Comparison of ENCODE assay signal across 1 cellular context in genomic region chr6:108578595-108579038, GRCh38.
A peak's percentile ranks its signal among the peaks of the same experiment; 100 is the strongest.
TF ChIP-seq lines count a peak whose summit lies in the region.

No MANE protein-coding gene starts in this region.

TF ChIP-seq in K562, 482 proteins besides CTCF, POLR2A, EP300 and RAD21 (continued from another document and continues in another):
- no peak for TF ChIP-seq SNAPC5 (CRISPR knock-in tag; IDR thresholded peaks at IDR 0.05)
- no peak for TF ChIP-seq ZFX (CRISPR knock-in tag; IDR thresholded peaks at IDR 0.05)
- TF ChIP-seq TCF3 (CRISPR knock-in tag; IDR thresholded peaks at IDR 0.05) = peak; percentile 96
- no peak for TF ChIP-seq ZNF717 (CRISPR knock-in tag; IDR thresholded peaks at IDR 0.05)
- TF ChIP-seq FOXO4 (CRISPR knock-in tag; IDR thresholded peaks at IDR 0.05) = no peak
- TF ChIP-seq TARDBP (IDR thresholded peaks at IDR 0.05) = no peak
- TF ChIP-seq MECOM (CRISPR knock-in tag; IDR thresholded peaks at IDR 0.05) = peak; percentile 92
- TF ChIP-seq PRPF4 (IDR thresholded peaks at IDR 0.05; ENCODE audit: insufficient read depth, low read depth, low read length, poor library complexity, severe bottlenecking) = no peak
- TF ChIP-seq HNRNPH1 (optimal IDR thresholded peaks at IDR 0.05; ENCODE audit: low read depth, low read length) = no peak
- no peak for TF ChIP-seq HNRNPK (IDR thresholded peaks at IDR 0.05; ENCODE audit: low read depth, low read length, poor library complexity, severe bottlenecking)
- no peak for TF ChIP-seq TSHZ1 (CRISPR knock-in tag; IDR thresholded peaks at IDR 0.05)
- no peak for TF ChIP-seq ZNF23 (CRISPR knock-in tag; IDR thresholded peaks at IDR 0.05)
- TF ChIP-seq RBM15 (IDR thresholded peaks at IDR 0.05; ENCODE audit: insufficient read depth, low read length) = no peak
- TF ChIP-seq XRCC5 (IDR thresholded peaks at IDR 0.05; ENCODE audit: low read depth, low read length) = no peak
- no peak for TF ChIP-seq ERF (CRISPR knock-in tag; IDR thresholded peaks at IDR 0.05)
- TF ChIP-seq FOXJ2 (tag; IDR thresholded peaks at IDR 0.05) = 0 out of 2 replicates have a peak, but pooled peaks have one; percentile 45
- TF ChIP-seq CBFA2T2 (conservative IDR thresholded peaks at IDR 0.05) = peak; percentile 96
- TF ChIP-seq WHSC1 (IDR thresholded peaks at IDR 0.05; ENCODE audit: low read length) = no peak
- no peak for TF ChIP-seq BRD4 (IDR thresholded peaks at IDR 0.05)
- no peak for TF ChIP-seq ZNF780A (CRISPR knock-in tag; IDR thresholded peaks at IDR 0.05)
- peak; percentile 75; the same call in 1 of the 2 replicates for TF ChIP-seq ELF4 (CRISPR knock-in tag; IDR thresholded peaks at IDR 0.05)
- TF ChIP-seq STAT6 (CRISPR knock-in tag; IDR thresholded peaks at IDR 0.05) = no peak
- peak; percentile 91 for TF ChIP-seq LEF1 (IDR thresholded peaks at IDR 0.05)
- TF ChIP-seq HDAC8 (tag; IDR thresholded peaks at IDR 0.05) = no peak
- peak; percentile 91 for TF ChIP-seq KLF16 (IDR thresholded peaks at IDR 0.05)
- TF ChIP-seq GTF2B (IDR thresholded peaks at IDR 0.05; ENCODE audit: extremely low read depth, insufficient read length) = no peak
- no peak for TF ChIP-seq RB1 (IDR thresholded peaks at IDR 0.05; ENCODE audit: low read depth)
- peak in 1 of 3 experiments; percentile 62; a peak in 1 of 6 replicates for TF ChIP-seq ZBTB11 (CRISPR knock-in tag; IDR thresholded peaks at IDR 0.05)
- no peak for TF ChIP-seq ZBTB5 (IDR thresholded peaks at IDR 0.05)
- TF ChIP-seq ID3 (CRISPR knock-in tag; IDR thresholded peaks at IDR 0.05) = no peak
- TF ChIP-seq ID3 (tag; IDR thresholded peaks at IDR 0.05) = no peak
- peak; percentile 72; the same call in 1 of the 2 replicates for TF ChIP-seq CHAMP1 (IDR thresholded peaks at IDR 0.05)
- no peak for TF ChIP-seq ZNF121 (CRISPR knock-in tag; conservative IDR thresholded peaks at IDR 0.05)
- TF ChIP-seq E2F5 (CRISPR knock-in tag; IDR thresholded peaks at IDR 0.05) = no peak
- TF ChIP-seq SAFB (IDR thresholded peaks at IDR 0.05; ENCODE audit: borderline replicate concordance, low read depth, low read length) = no peak
- TF ChIP-seq ZNF75A (CRISPR knock-in tag; IDR thresholded peaks at IDR 0.05) = no peak
- TF ChIP-seq CREB5 (CRISPR knock-in tag; IDR thresholded peaks at IDR 0.05) = no peak
- peak; percentile 98 for TF ChIP-seq HDAC3 (IDR thresholded peaks at IDR 0.05; ENCODE audit: borderline replicate concordance, partially characterized antibody)
- TF ChIP-seq GTF2A2 (tag; IDR thresholded peaks at IDR 0.05) = no peak
- no peak for TF ChIP-seq ZNF398 (CRISPR knock-in tag; IDR thresholded peaks at IDR 0.05)
